31 cellular contexts compared by ENCODE assay signal in genomic region chr3:140188285-140188684, GRCh38.
DNase-seq lines count a peak whose midpoint lies in the region; ATAC-seq and TF ChIP-seq lines count a peak whose summit lies in the region.
"Had no signal": no experiment of that assay in that cellular context is flagged by ENCODE, and none has a peak within 500 bp of the region (broad histone marks: within the 10 kb centered on the region; RNA-seq: fewer than 3 reads in every experiment).

No MANE protein-coding gene starts in this region.

- H3K27ac Mint-ChIP-seq in WTC11 = 0 out of 2 replicates have a peak overlapping the region, but pooled peaks have one; percentile 43
- H3K27ac Mint-ChIP-seq: activated CD4-positive, alpha-beta memory T cell treated with anti-CD3 and anti-CD28 coated beads for 36 hours; CD4-positive, alpha-beta memory T cell; natural killer cell treated with Interleukin-12 subunit alpha and Interleukin-12 subunit beta and Interleukin-15 and Interleukin-18, amount 100 ng/mL, for 72 hours; stimulated activated naive CD8-positive, alpha-beta T cell treated with anti-CD3 and anti-CD28 coated beads, Interleukin-15, amount 100 ng/mL, for 72 hours had no signal

- peak overlapping the region in 1 of 3 donors; percentile 57 for H3K27ac ChIP-seq in thyroid gland
- H3K27ac ChIP-seq: breast epithelium, epithelial cell of prostate, lower lobe of right lung had no signal

- peak; percentile 66 for ATAC-seq in Right ventricle myocardium superior (ENCODE audit: poor library complexity)
- no peak for ATAC-seq in WTC11
- no peak for ATAC-seq in GM19467 (IDR thresholded peaks at IDR 0.05; ENCODE audit: unreplicated experiment)
- no peak for ATAC-seq in HG03432 (IDR thresholded peaks at IDR 0.05; ENCODE audit: unreplicated experiment)
- ATAC-seq: mucosa of descending colon; stimulated activated naive CD8-positive, alpha-beta T cell treated with anti-CD3 and anti-CD28 coated beads, Interleukin-15, amount 100 ng/mL, for 72 hours had no signal

- no peaks in the 10 kb centered on the region for H3K4me1 Mint-ChIP-seq in WTC11
- H3K4me1 Mint-ChIP-seq: CD4-positive, alpha-beta memory T cell; stimulated activated naive CD8-positive, alpha-beta T cell treated with anti-CD3 and anti-CD28 coated beads, Interleukin-15, amount 100 ng/mL, for 72 hours had no signal

- H3K27me3 Mint-ChIP-seq in WTC11 (ENCODE audit: low read depth) = no peaks in the 10 kb centered on the region
- H3K27me3 Mint-ChIP-seq: activated CD4-positive, alpha-beta memory T cell treated with anti-CD3 and anti-CD28 coated beads for 36 hours; stimulated activated naive CD8-positive, alpha-beta T cell treated with anti-CD3 and anti-CD28 coated beads, Interleukin-15, amount 100 ng/mL, for 72 hours had no signal

- peaks cover 20 to 30% of the 10 kb centered on the region in 2 donors for H3K4me1 ChIP-seq in thyroid gland
- H3K4me1 ChIP-seq: breast epithelium had no signal

- CTCF ChIA-PET in WTC11 (lab: Charles Lee) = no interaction called here

- H3K36me3 ChIP-seq in thyroid gland = no peaks in the 10 kb centered on the region
- H3K36me3 ChIP-seq: breast epithelium, lower lobe of right lung had no signal

- TF ChIP-seq CTCF in WTC11 (IDR thresholded peaks at IDR 0.05) (no peak), thyroid gland (IDR thresholded peaks at IDR 0.05) (no peak)

- peaks cover 10% of the 10 kb centered on the region for H3K9me3 Mint-ChIP-seq in WTC11

- H3K4me3 Mint-ChIP-seq in WTC11 = no peak overlapping the region
- H3K4me3 Mint-ChIP-seq: activated CD4-positive, alpha-beta memory T cell treated with anti-CD3 and anti-CD28 coated beads for 36 hours; CD4-positive, alpha-beta memory T cell; natural killer cell treated with Interleukin-12 subunit alpha and Interleukin-12 subunit beta and Interleukin-15 and Interleukin-18, amount 100 ng/mL, for 72 hours; stimulated activated naive CD8-positive, alpha-beta T cell treated with anti-CD3 and anti-CD28 coated beads, Interleukin-15, amount 100 ng/mL, for 72 hours had no signal

- DNase-seq in Right ventricle myocardium superior = peak; percentile 51
- DNase-seq in cardiac septum (ENCODE audit: low spot score) = no peak
- DNase-seq in NCI-H2171 treated with DMSO at 0.1 percent for 48 hours (lab: John Stamatoyannopoulos, UW) = peak; percentile 79
- no peak for DNase-seq in WTC11 (ENCODE audit: low spot score)
- DNase-seq in thyroid gland = peak; percentile 26 to 35
- DNase-seq in ecto neural progenitor cell (ENCODE audit: low spot score) = no peak
- DNase-seq: activated CD4-positive, alpha-beta memory T cell treated with anti-CD3 and anti-CD28 coated beads for 36 hours; activated CD8-positive, alpha-beta memory T cell treated with anti-CD3 and anti-CD28 coated beads, Interleukin-2, amount 50 U/mL, for 4 hours; activated naive CD4-positive, alpha-beta T cell treated with anti-CD3 and anti-CD28 coated beads, Interleukin-2, amount 50 U/mL, for 16 hours; amygdala; CD4-positive, alpha-beta memory T cell; DMS53; effector CD8-positive, alpha-beta T cell; GDM1; HCEC 1CT; lower lobe of right lung; mucosa of descending colon; NCI-H1417 treated with DMSO at 0.1 percent for 48 hours; NCI-H748 treated with DMSO at 0.1 percent for 48 hours; OCI-M1; small intestine; stimulated activated CD4-positive, alpha-beta T cell treated with anti-CD3 and anti-CD28 coated beads, Interleukin-1b, Interleukin-23, amount 100 ng/mL, for 48 hours; stimulated activated CD8-positive, alpha-beta memory T cell treated with anti-CD3 and anti-CD28 coated beads, Interleukin-4, amount 100 ng/mL, for 48 hours; stimulated activated naive CD8-positive, alpha-beta T cell treated with anti-CD3 and anti-CD28 coated beads, Interleukin-15, amount 100 ng/mL, for 72 hours; SW 1271; T-helper 9 cell had no signal

- no peaks in the 10 kb centered on the region for H3K36me3 Mint-ChIP-seq in WTC11
- H3K36me3 Mint-ChIP-seq: activated CD4-positive, alpha-beta memory T cell treated with anti-CD3 and anti-CD28 coated beads for 36 hours; CD4-positive, alpha-beta memory T cell had no signal

- POLR2A ChIA-PET in WTC11 (lab: Charles Lee) = no interaction called here

- intact Hi-C loops in Right ventricle myocardium superior (cut with DNase I) = no loop called here
- intact Hi-C loops in cardiac septum (cut with DNase I) = no loop called here
- intact Hi-C loops in thyroid gland (cut with DNase I) = no loop called here

- no peaks in the 10 kb centered on the region for H3K27me3 ChIP-seq in thyroid gland
- H3K27me3 ChIP-seq: breast epithelium had no signal

- H3K4me3 ChIP-seq in thyroid gland (replicated peaks in 1 of 3) = no peak overlapping the region
- H3K4me3 ChIP-seq: breast epithelium, lower lobe of right lung, mucosa of descending colon had no signal

- no peak for TF ChIP-seq POLR2A in thyroid gland (IDR thresholded peaks at IDR 0.05)

- H3K9me3 ChIP-seq in thyroid gland = no peaks in the 10 kb centered on the region
- H3K9me3 ChIP-seq: lower lobe of right lung, mucosa of descending colon had no signal

- 45 to 50% methylated on average over 2 of the region's 2 CpGs for WGBS in thyroid gland, 2 donors

TF ChIP-seq in WTC11, 78 proteins besides CTCF, POLR2A, EP300 and RAD21 (continues in another document):
- no peak for TF ChIP-seq HMGA2 (CRISPR knock-in tag; IDR thresholded peaks at IDR 0.05)
- TF ChIP-seq GRHL2 (CRISPR knock-in tag; IDR thresholded peaks at IDR 0.05; ENCODE audit: insufficient replicate concordance, severe bottlenecking) = no peak
- no peak for TF ChIP-seq CREM (CRISPR knock-in tag; IDR thresholded peaks at IDR 0.05)
- TF ChIP-seq GABPB1 (CRISPR knock-in tag; IDR thresholded peaks at IDR 0.05) = no peak
- no peak for TF ChIP-seq ARID4B (CRISPR knock-in tag; IDR thresholded peaks at IDR 0.05; ENCODE audit: borderline replicate concordance)
- no peak for TF ChIP-seq ZNF281 (CRISPR knock-in tag; IDR thresholded peaks at IDR 0.05)
- no peak for TF ChIP-seq PRRX2 (CRISPR knock-in tag; IDR thresholded peaks at IDR 0.05)
- TF ChIP-seq ZBTB21 (CRISPR knock-in tag; IDR thresholded peaks at IDR 0.05; ENCODE audit: borderline replicate concordance) = no peak
- TF ChIP-seq MXD4 (CRISPR knock-in tag; IDR thresholded peaks at IDR 0.05; ENCODE audit: borderline replicate concordance) = no peak
- no peak for TF ChIP-seq NFATC4 (CRISPR knock-in tag; IDR thresholded peaks at IDR 0.05)
- no peak for TF ChIP-seq ZNF121 (CRISPR knock-in tag; IDR thresholded peaks at IDR 0.05)

Comparison
In these comparisons a context has a peak if more than half of its experiments do, and no peak if none do; other contexts are left out.
1. DNase-seq: peak in Right ventricle myocardium superior (single experiment), NCI-H2171 treated with DMSO at 0.1 percent for 48 hours (single experiment) and thyroid gland (2 of 2); none in cardiac septum (single experiment), WTC11 (single experiment) and ecto neural progenitor cell (single experiment).